ENCODE assay signal across 1 cellular context in genomic region chr10:89699581-89700064, GRCh38.
A peak's percentile ranks its signal among the peaks of the same experiment; 100 is the strongest.
TF ChIP-seq lines count a peak whose summit lies in the region.

No MANE protein-coding gene starts in this region.

TF ChIP-seq in HepG2, 621 proteins besides CTCF, POLR2A, EP300 and RAD21 (continued from another document and continues in another):
- TF ChIP-seq ZNF710 (CRISPR knock-in tag; IDR thresholded peaks at IDR 0.05; ENCODE audit: borderline replicate concordance) (peak; percentile 78; the same call in 1 of the 2 replicates), ETV5 (CRISPR knock-in tag; IDR thresholded peaks at IDR 0.05; ENCODE audit: borderline replicate concordance) (no peak; the same call in 1 of the 2 replicates), ATAD3A (CRISPR knock-in tag; IDR thresholded peaks at IDR 0.05) (no peak), MAFK (conservative IDR thresholded peaks at IDR 0.05 in 1 of 2, IDR thresholded peaks at IDR 0.05 in 1 of 2; ENCODE audit: low read length in 2 of 2) (no peak), ZNF83 (CRISPR knock-in tag; IDR thresholded peaks at IDR 0.05; ENCODE audit: borderline replicate concordance) (no peak), ATF2 (CRISPR knock-in tag; IDR thresholded peaks at IDR 0.05) (0 out of 2 replicates have a peak, but pooled peaks have one; percentile 71), TRIM22 (IDR thresholded peaks at IDR 0.05) (no peak), TARDBP (CRISPR knock-in tag; IDR thresholded peaks at IDR 0.05) (peak; percentile 83), GFI1 (CRISPR knock-in tag; IDR thresholded peaks at IDR 0.05; ENCODE audit: borderline replicate concordance) (peak; percentile 85), KLF11 (CRISPR knock-in tag; IDR thresholded peaks at IDR 0.05) (no peak), ARNT2 (CRISPR knock-in tag; IDR thresholded peaks at IDR 0.05; ENCODE audit: low read depth) (no peak), SRY (CRISPR knock-in tag; IDR thresholded peaks at IDR 0.05) (no peak), ZNF777 (CRISPR knock-in tag; IDR thresholded peaks at IDR 0.05) (no peak), ZNF703 (CRISPR knock-in tag; IDR thresholded peaks at IDR 0.05; ENCODE audit: borderline replicate concordance) (no peak), CENPX (CRISPR knock-in tag; IDR thresholded peaks at IDR 0.05) (no peak), YEATS4 (CRISPR knock-in tag; IDR thresholded peaks at IDR 0.05; ENCODE audit: borderline replicate concordance) (peak; percentile 77), TEAD3 (CRISPR knock-in tag; optimal IDR thresholded peaks at IDR 0.05; ENCODE audit: borderline replicate concordance) (peak; percentile 70), ZNF234 (CRISPR knock-in tag; conservative IDR thresholded peaks at IDR 0.05) (no peak), ZNF850 (CRISPR knock-in tag; conservative IDR thresholded peaks at IDR 0.05) (no peak), SSRP1 (CRISPR knock-in tag; IDR thresholded peaks at IDR 0.05) (peak; percentile 45; the same call in 1 of the 2 replicates), ZNF12 (CRISPR knock-in tag; IDR thresholded peaks at IDR 0.05) (peak; percentile 61; the same call in 1 of the 2 replicates), RERE (CRISPR knock-in tag; IDR thresholded peaks at IDR 0.05; ENCODE audit: low read depth) (0 out of 2 replicates have a peak, but pooled peaks have one; percentile 20), NFE2L1 (CRISPR knock-in tag; IDR thresholded peaks at IDR 0.05; ENCODE audit: borderline replicate concordance) (no peak), ZFYVE20 (CRISPR knock-in tag; IDR thresholded peaks at IDR 0.05; ENCODE audit: borderline replicate concordance, low read depth) (no peak), ZNF816 (CRISPR knock-in tag; IDR thresholded peaks at IDR 0.05; ENCODE audit: borderline replicate concordance) (no peak), ZNF572 (CRISPR knock-in tag; IDR thresholded peaks at IDR 0.05) (no peak), ATF3 (CRISPR knock-in tag; IDR thresholded peaks at IDR 0.05) (no peak), THAP8 (CRISPR knock-in tag; IDR thresholded peaks at IDR 0.05; ENCODE audit: borderline replicate concordance) (no peak), HIC2 (CRISPR knock-in tag; IDR thresholded peaks at IDR 0.05; ENCODE audit: low read depth) (peak; percentile 72; the same call in 1 of the 2 replicates), MAX (IDR thresholded peaks at IDR 0.05) (peak; percentile 66), ATRX (CRISPR knock-in tag; IDR thresholded peaks at IDR 0.05; ENCODE audit: borderline replicate concordance) (no peak), ZMYM3 (CRISPR knock-in tag; IDR thresholded peaks at IDR 0.05) (peak; percentile 64; the same call in 1 of the 2 replicates), PBX3 (CRISPR knock-in tag; IDR thresholded peaks at IDR 0.05; ENCODE audit: borderline replicate concordance) (no peak), ZSCAN20 (CRISPR knock-in tag; IDR thresholded peaks at IDR 0.05; ENCODE audit: borderline replicate concordance) (0 out of 2 replicates have a peak, but pooled peaks have one; percentile 31), NFRKB (IDR thresholded peaks at IDR 0.05) (no peak), HINFP (CRISPR knock-in tag; IDR thresholded peaks at IDR 0.05; ENCODE audit: low read depth) (no peak), ZNF468 (CRISPR knock-in tag; IDR thresholded peaks at IDR 0.05) (no peak), TP53 (CRISPR knock-in tag; conservative IDR thresholded peaks at IDR 0.05) (no peak), GMEB2 (CRISPR knock-in tag; IDR thresholded peaks at IDR 0.05; ENCODE audit: low read depth) (no peak), FOXA3 (CRISPR knock-in tag; IDR thresholded peaks at IDR 0.05) (peak; percentile 76), ZNF564 (CRISPR knock-in tag; IDR thresholded peaks at IDR 0.05) (0 out of 2 replicates have a peak, but pooled peaks have one; percentile 57), ZNF678 (CRISPR knock-in tag; IDR thresholded peaks at IDR 0.05) (no peak), NCOR1 (IDR thresholded peaks at IDR 0.05; ENCODE audit: borderline replicate concordance, low read length) (peak; percentile 85; the same call in 1 of the 2 replicates), ZBTB7B (CRISPR knock-in tag; IDR thresholded peaks at IDR 0.05) (peak; percentile 37; the same call in 1 of the 2 replicates), NFKB2 (CRISPR knock-in tag; IDR thresholded peaks at IDR 0.05; ENCODE audit: borderline replicate concordance) (no peak)
